Comparison of ENCODE assay signal across 13 cellular contexts in the genomic region with DNA sequence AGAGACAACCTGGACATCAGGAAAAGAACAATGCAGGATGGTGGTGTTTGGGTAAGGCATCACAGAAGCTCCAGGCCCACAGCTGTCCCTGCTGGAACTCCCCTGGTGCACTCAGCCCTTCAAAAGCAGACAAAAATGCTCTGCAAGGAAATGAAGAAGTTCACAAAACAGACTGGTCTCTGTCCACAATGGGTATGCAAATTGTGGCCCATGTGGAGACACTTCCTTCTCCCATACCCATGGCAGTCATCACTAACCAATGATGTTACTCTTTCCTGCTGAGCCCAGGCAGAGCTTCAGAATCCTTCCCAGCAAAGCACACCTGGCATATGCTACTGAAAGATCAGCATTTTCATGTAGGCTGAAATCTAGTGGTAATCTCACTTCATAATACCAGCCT. TPM values are rescaled to one million over a fixed set of nuclear protein-coding genes. Genes with fewer than 3 reads are reported as not detected.
DNase-seq lines count a peak whose midpoint lies in the region; ATAC-seq and TF ChIP-seq lines count a peak whose summit lies in the region.
"Had no signal": no experiment of that assay in that cellular context is flagged by ENCODE, and none has a peak within 500 bp of the region (broad histone marks: within the 10 kb centered on the region; RNA-seq: fewer than 3 reads in every experiment).

No MANE protein-coding gene starts in this region.

- H3K27ac Mint-ChIP-seq in IgD-negative memory B cell = peak overlapping the region in 2 of 3 donors; percentile 7
- H3K27ac Mint-ChIP-seq: activated naive CD4-positive, alpha-beta T cell treated with anti-CD3 and anti-CD28 coated beads for 36 hours had no signal

- H3K9me3 Mint-ChIP-seq in IgD-negative memory B cell = peaks cover 0 to 3% (median 1%) of the 10 kb centered on the region in 3 donors
- H3K9me3 Mint-ChIP-seq: activated naive CD4-positive, alpha-beta T cell treated with anti-CD3 and anti-CD28 coated beads for 36 hours had no signal

- no peaks in the 10 kb centered on the region for H4K20me1 ChIP-seq in BLaER1

- H3K36me3 ChIP-seq in BLaER1 = no peaks in the 10 kb centered on the region
- H3K36me3 ChIP-seq: ovary had no signal

- peaks cover 2% of the 10 kb centered on the region for H3K27me3 Mint-ChIP-seq in IgD-negative memory B cell

- H3K9me3 ChIP-seq in BLaER1 = no peaks in the 10 kb centered on the region
- H3K9me3 ChIP-seq: ovary had no signal

- in situ Hi-C loops in GM13976 (cut with MboI; ENCODE audit: low sequenced_read_pairs, unreplicated experiment) = no loop called here

- no peak for TF ChIP-seq CTCF in GM13976 (IDR thresholded peaks at IDR 0.05; ENCODE audit: borderline replicate concordance, control extremely low read depth, extremely low read depth, insufficient read depth, missing control alignments)

- H3K4me1 Mint-ChIP-seq in IgD-negative memory B cell = peaks cover 32 to 48% (median 36%) of the 10 kb centered on the region in 3 donors

- no peak overlapping the region for H3K4me3 ChIP-seq in BLaER1
- H3K4me3 ChIP-seq: K562, ovary had no signal

- H3K4me2 ChIP-seq in BLaER1 = peak overlapping the region; percentile 45

- H3K4me3 Mint-ChIP-seq in IgD-negative memory B cell = peak overlapping the region in 2 of 4 donors; percentile 29 to 69
- H3K4me3 Mint-ChIP-seq: activated naive CD4-positive, alpha-beta T cell treated with anti-CD3 and anti-CD28 coated beads for 36 hours had no signal

- no peak for DNase-seq in NCI-H2196 treated with DMSO at 0.1 percent for 48 hours (lab: John Stamatoyannopoulos, UW; ENCODE audit: unreplicated experiment)
- no peak for DNase-seq in GM13976 (ENCODE audit: low spot score)
- no peak for DNase-seq in left colon
- no peak for DNase-seq in GM03348 (ENCODE audit: low spot score)
- DNase-seq: activated CD4-positive, alpha-beta T cell treated with anti-CD3 and anti-CD28 coated beads for 4 hours; activated naive CD4-positive, alpha-beta T cell treated with anti-CD3 and anti-CD28 coated beads for 36 hours; DND-41; ovary had no signal

- peaks cover 3% of the 10 kb centered on the region for H3K36me3 Mint-ChIP-seq in IgD-negative memory B cell

- intact Hi-C loops in left colon (cut with DNase I, micrococcal nuclease) = no loop called here

- no peaks in the 10 kb centered on the region for H3K27me3 ChIP-seq in BLaER1
- H3K27me3 ChIP-seq: ovary had no signal

- peaks cover 37% of the 10 kb centered on the region for H3K4me1 ChIP-seq in BLaER1

- H3K27ac ChIP-seq in BLaER1 = no peak overlapping the region
- H3K27ac ChIP-seq: ovary had no signal

- H3K9ac ChIP-seq in BLaER1 = no peak overlapping the region

- ATAC-seq in GM19351 (IDR thresholded peaks at IDR 0.05; ENCODE audit: unreplicated experiment) (peak; percentile 59), HG02870 (IDR thresholded peaks at IDR 0.05; ENCODE audit: unreplicated experiment) (peak; percentile 72), left colon (no peak)
- ATAC-seq: K562 had no signal

RNA-seq across cellular contexts. Expression of gene PXDC1, which starts 42.6 kb away (rescaled TPM):
- polyA plus RNA-seq in IgD-negative memory B cell = 9.5 TPM
- total RNA-seq in left colon = 1 to 10 TPM; 4.3 to 9.6 TPM

RNA-seq across cellular contexts. Expression of gene FAM50B, which starts 55.1 kb away (rescaled TPM):
- polyA plus RNA-seq in IgD-negative memory B cell = 14.0 TPM
- 1 to 10 TPM; 2.7 to 5.1 TPM for total RNA-seq in left colon
